ENCODE assay signal across 28 cellular contexts in the genomic region with DNA sequence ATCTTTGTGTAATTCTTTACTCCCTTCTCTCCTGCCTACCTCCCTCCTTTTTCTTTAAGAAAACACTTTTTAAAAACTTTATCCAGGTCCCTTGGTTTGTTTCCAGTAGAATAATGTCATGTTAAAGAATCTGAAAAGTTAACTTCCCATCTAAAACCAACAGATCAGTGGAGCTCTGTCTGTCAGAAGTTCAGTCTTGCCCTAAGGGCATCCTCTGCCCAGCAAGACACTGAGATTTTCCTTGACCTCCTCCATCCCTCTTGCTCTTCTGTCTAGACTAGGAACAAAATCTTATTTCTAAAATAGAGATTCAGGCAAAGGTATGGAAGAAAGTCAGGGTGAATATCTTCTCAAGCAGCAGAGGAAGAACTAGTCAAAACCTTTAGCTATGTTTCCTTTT. TPM values are rescaled to one million over a fixed set of nuclear protein-coding genes. Genes with fewer than 3 reads are reported as not detected.
"Had no signal": no experiment of that assay in that cellular context is flagged by ENCODE, and none has a peak within 500 bp of the region (broad histone marks: within the 10 kb centered on the region; RNA-seq: fewer than 3 reads in every experiment).

No MANE protein-coding gene starts in this region.

- H3K27me3 ChIP-seq: gastrocnemius medialis, thyroid gland had no signal

- H3K27ac ChIP-seq: gastrocnemius medialis, lower lobe of right lung, neutrophil, parathyroid adenoma, stomach, thyroid gland had no signal

- H3K4me2 ChIP-seq: smooth muscle cell had no signal

- H3K27ac Mint-ChIP-seq: effector memory CD8-positive, alpha-beta T cell; progenitor cell of endocrine pancreas; stimulated activated effector memory CD8-positive, alpha-beta T cell treated with anti-CD3 and anti-CD28 coated beads, Interleukin-12 subunit alpha, Interleukin-12 subunit beta, amount 100 ng/mL, for 72 hours had no signal

- H3K9me3 Mint-ChIP-seq: effector memory CD8-positive, alpha-beta T cell; naive thymus-derived CD8-positive, alpha-beta T cell; stimulated activated effector memory CD8-positive, alpha-beta T cell treated with anti-CD3 and anti-CD28 coated beads, Interleukin-12 subunit alpha, Interleukin-12 subunit beta, amount 100 ng/mL, for 72 hours had no signal

- H3K36me3 Mint-ChIP-seq: naive thymus-derived CD8-positive, alpha-beta T cell; stimulated activated effector memory CD8-positive, alpha-beta T cell treated with anti-CD3 and anti-CD28 coated beads, Interleukin-12 subunit alpha, Interleukin-12 subunit beta, amount 100 ng/mL, for 72 hours had no signal

- H3K9me3 ChIP-seq: gastrocnemius medialis, lower lobe of right lung, mucosa of descending colon, neutrophil, stomach, thyroid gland had no signal

- H3K9ac ChIP-seq: parathyroid adenoma had no signal

- H3K4me3 Mint-ChIP-seq: effector memory CD8-positive, alpha-beta T cell; naive thymus-derived CD8-positive, alpha-beta T cell; stimulated activated effector memory CD8-positive, alpha-beta T cell treated with anti-CD3 and anti-CD28 coated beads, Interleukin-12 subunit alpha, Interleukin-12 subunit beta, amount 100 ng/mL, for 72 hours had no signal

- ATAC-seq: effector memory CD8-positive, alpha-beta T cell; gastrocnemius medialis; left ventricle myocardium superior; lower lobe of right lung; mucosa of descending colon; naive thymus-derived CD8-positive, alpha-beta T cell; sciatic nerve; stimulated activated effector memory CD8-positive, alpha-beta T cell treated with anti-CD3 and anti-CD28 coated beads, Interleukin-12 subunit alpha, Interleukin-12 subunit beta, amount 100 ng/mL, for 72 hours had no signal

- DNase-seq: cerebellar nuclear complex; cortex of kidney; effector memory CD8-positive, alpha-beta T cell; gastrocnemius medialis; head of caudate nucleus; left ventricle myocardium superior; lower lobe of right lung; mucosa of descending colon; naive thymus-derived CD8-positive, alpha-beta T cell; stimulated activated CD4-positive, alpha-beta T cell treated with anti-CD3 and anti-CD28 coated beads, Interleukin-12 subunit alpha, Interleukin-12 subunit beta, amount 100 ng/mL, for 4 hours; stimulated activated CD4-positive, alpha-beta T cell treated with anti-CD3 and anti-CD28 coated beads, Interleukin-2, amount 100 ng/mL, for 24 hours; stimulated activated CD4-positive, alpha-beta T cell treated with anti-CD3 and anti-CD28 coated beads, Interleukin-4, amount 100 ng/mL, for 24 hours; stimulated activated naive CD4-positive, alpha-beta T cell treated with Interleukin-2 at 50 U/mL for 16 hours; stomach; thyroid gland; trophoblast cell had no signal

- H3K4me1 ChIP-seq: parathyroid adenoma, thyroid gland had no signal

- H3K36me3 ChIP-seq: gastrocnemius medialis, lower lobe of right lung, neutrophil, stomach, thyroid gland had no signal

- H3K4me3 ChIP-seq: gastrocnemius medialis, lower lobe of right lung, mucosa of descending colon, smooth muscle cell, stomach, thyroid gland had no signal

- H3K79me2 ChIP-seq: parathyroid adenoma had no signal

RNA-seq across cellular contexts. Expression of gene RSPO1, which starts 33.3 kb away (rescaled TPM):
- total RNA-seq: dermis microvascular lymphatic vessel endothelial cell; fibroblast of villous mesenchyme; glomerular endothelial cell; naive thymus-derived CD8-positive, alpha-beta T cell; progenitor cell of endocrine pancreas; smooth muscle cell; temporal lobe had no signal
- polyA plus RNA-seq: keratinocyte, neural cell, smooth muscle cell had no signal

RNA-seq across cellular contexts. Expression of gene DNALI1, which starts 44.7 kb away (rescaled TPM):
- polyA plus RNA-seq: naive thymus-derived CD8-positive, alpha-beta T cell had no signal
